Comparison of ENCODE assay signal across 8 cellular contexts in genomic region chr2:64730551-64731305, GRCh38.
DNase-seq lines count a peak whose midpoint lies in the region; ATAC-seq, FAIRE-seq and TF ChIP-seq lines count a peak whose summit lies in the region.

No MANE protein-coding gene starts in this region.

- no peaks in the 10 kb centered on the region for H3K27me3 ChIP-seq in uterus

- peaks cover 63% of the 10 kb centered on the region for H3K4me1 Mint-ChIP-seq in activated T-cell treated with anti-CD3 and anti-CD28 coated beads, Interleukin-2, amount 50 U/mL, for 72 hours (ENCODE audit: low read depth)
- peaks cover 58% of the 10 kb centered on the region for H3K4me1 Mint-ChIP-seq in nephron progenitor cell

- ATAC-seq in activated T-cell treated with anti-CD3 and anti-CD28 coated beads, Interleukin-2, amount 50 U/mL, for 72 hours (replicated peaks in 1 of 2): peak; percentile 72 to 74

- peak overlapping the region; percentile 87 to 90 for H3K4me3 Mint-ChIP-seq in activated T-cell treated with anti-CD3 and anti-CD28 coated beads, Interleukin-2, amount 50 U/mL, for 72 hours
- H3K4me3 Mint-ChIP-seq in nephron progenitor cell: peak overlapping the region; percentile 59

- H3K27ac ChIP-seq in uterus: peak overlapping the region; percentile 59 to 73

- no peaks in the 10 kb centered on the region for H3K9me3 ChIP-seq in uterus

- intact Hi-C loops in uterus (cut with DNase I; ENCODE audit: low total_unique reads): no loop called here

- peak; percentile 87 for FAIRE-seq in H54 (lab: Jason Lieb, UNC)

- DNase-seq in Ammon's horn (ENCODE audit: low spot score) (peak; percentile 89), H54 (ENCODE audit: insufficient read length, low spot score) (peak; percentile 18), NCI-H69 (lab: John Stamatoyannopoulos, UW) (peak; percentile 84), fibroblast of mammary gland (ENCODE audit: low read depth) (peak; percentile 92), nephron progenitor cell (peak; percentile 43), uterus (peak; percentile 61 to 71), mesenteric fat pad (ENCODE audit: low spot score) (no peak)
- peak; percentile 30 to 37 for DNase-seq in activated T-cell treated with anti-CD3 and anti-CD28 coated beads, Interleukin-2, amount 50 U/mL, for 72 hours

- H3K4me3 ChIP-seq in fibroblast of mammary gland (ENCODE audit: control insufficient read depth, low read depth, low read length): peak overlapping the region; percentile 38
- H3K4me3 ChIP-seq in uterus: peak overlapping the region; percentile 10 to 18

- peak overlapping the region; percentile 98 for H3K27ac Mint-ChIP-seq in activated T-cell treated with anti-CD3 and anti-CD28 coated beads, Interleukin-2, amount 50 U/mL, for 72 hours
- H3K27ac Mint-ChIP-seq in nephron progenitor cell: peak overlapping the region; percentile 94

- H3K9me3 Mint-ChIP-seq in activated T-cell treated with anti-CD3 and anti-CD28 coated beads, Interleukin-2, amount 50 U/mL, for 72 hours: no peaks in the 10 kb centered on the region
- no peaks in the 10 kb centered on the region for H3K9me3 Mint-ChIP-seq in nephron progenitor cell

- H3K36me3 Mint-ChIP-seq in activated T-cell treated with anti-CD3 and anti-CD28 coated beads, Interleukin-2, amount 50 U/mL, for 72 hours (ENCODE audit: insufficient read depth in 2 of 2): peaks cover 0 to 6% of the 10 kb centered on the region in 2 donors
- peaks cover 11% of the 10 kb centered on the region for H3K36me3 Mint-ChIP-seq in nephron progenitor cell (ENCODE audit: low read depth)

- no peaks in the 10 kb centered on the region for H3K4me1 ChIP-seq in uterus

- H3K27me3 Mint-ChIP-seq in activated T-cell treated with anti-CD3 and anti-CD28 coated beads, Interleukin-2, amount 50 U/mL, for 72 hours (ENCODE audit: low read depth): no peaks in the 10 kb centered on the region
- H3K27me3 Mint-ChIP-seq in nephron progenitor cell (ENCODE audit: low read depth, poor library complexity): no peaks in the 10 kb centered on the region

- H3K36me3 ChIP-seq in uterus: no peaks in the 10 kb centered on the region

- TF ChIP-seq CTCF in fibroblast of mammary gland (conservative IDR thresholded peaks at IDR 0.05; ENCODE audit: control insufficient read depth, insufficient read depth, low read depth, low read length): no peak
- TF ChIP-seq CTCF in nephron progenitor cell (IDR thresholded peaks at IDR 0.05): no peak
- no peak for TF ChIP-seq CTCF in uterus (IDR thresholded peaks at IDR 0.05)

- TF ChIP-seq POLR2A in H54 (IDR thresholded peaks at IDR 0.05; ENCODE audit: low read depth, low read length) (no peak), uterus (IDR thresholded peaks at IDR 0.05) (peak in 1 of 2 donors; percentile 47)
